Comparison of ENCODE assay signal across 36 cellular contexts in the genomic region with DNA sequence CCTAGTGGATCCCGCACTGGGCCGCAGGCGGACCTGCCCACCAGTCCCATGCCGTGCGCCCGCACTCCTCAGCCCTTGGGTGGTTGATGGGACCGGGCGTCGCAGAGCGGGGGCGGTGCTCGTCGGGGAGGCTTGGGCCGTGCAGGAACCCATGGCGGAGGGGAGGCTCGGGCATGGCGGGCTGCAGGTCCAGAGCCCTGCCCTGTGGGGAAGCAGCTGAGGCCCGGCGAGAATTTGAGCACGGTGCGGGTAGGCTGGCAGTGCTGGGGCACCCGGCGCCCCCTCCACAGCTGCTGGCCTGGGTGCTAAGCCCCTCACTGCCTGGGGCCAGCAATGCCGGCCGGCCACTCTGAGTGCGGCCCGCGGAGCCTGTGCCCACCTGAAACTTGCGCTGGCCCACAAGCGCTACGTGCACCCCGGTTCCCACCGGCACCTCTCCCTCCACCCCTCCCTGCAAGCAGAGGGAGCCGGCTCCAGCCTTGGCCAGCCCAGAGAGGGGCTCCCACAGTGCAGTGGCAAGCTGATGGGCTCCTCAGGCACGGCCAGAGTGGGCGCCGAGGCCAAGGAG.
"Had no signal": no experiment of that assay in that cellular context is flagged by ENCODE, and none has a peak within 500 bp of the region (broad histone marks: within the 10 kb centered on the region; RNA-seq: fewer than 3 reads in every experiment).

No MANE protein-coding gene starts in this region.

- H3K36me3 ChIP-seq: ascending aorta, cardiac muscle cell, MG63, Peyer's patch had no signal

- DNase-seq: activated CD4-positive, alpha-beta T cell treated with anti-CD3 and anti-CD28 coated beads for 1 hour; activated CD4-positive, alpha-beta T cell treated with anti-CD3 and anti-CD28 coated beads, Interleukin-2, amount 10 ng/mL, durations not matched to agents 24 days and 14 days; activated CD4-positive, alpha-beta T cell treated with anti-CD3 and anti-CD28 coated beads, Interleukin-2, amount 50 U/mL, for 4 hours; activated CD4-positive, CD25-positive, alpha-beta regulatory T cell; activated CD8-positive, alpha-beta T cell treated with anti-CD3 and anti-CD28 coated beads for 36 hours; activated effector memory CD4-positive, alpha-beta T cell treated with anti-CD3 and anti-CD28 coated beads, Interleukin-2, amount 50 U/mL, for 16 hours; activated naive CD4-positive, alpha-beta T cell; activated naive CD4-positive, alpha-beta T cell treated with anti-CD3 and anti-CD28 coated beads, Interleukin-2, amount 50 U/mL, for 16 hours; activated naive CD8-positive, alpha-beta T cell treated with anti-CD3 and anti-CD28 coated beads for 36 hours; activated T-cell treated with anti-CD3 and anti-CD28 coated beads, Interleukin-2, amount 50 U/mL, for 1 hour; activated T-cell treated with anti-CD3 and anti-CD28 coated beads, Interleukin-2, amount 50 U/mL, for 72 hours; amniotic stem cell; Kasumi-1; KBM-7; MG63; NCI-H1048; NCI-H1105 treated with DMSO at 0.1 percent for 48 hours; NCI-H1436; NCI-H1694; NCI-H1930; NCI-H2081 treated with DMSO at 0.1 percent for 48 hours; NCI-H345; NCI-H510A; NCI-H526; NCI-H748 treated with DMSO at 0.1 percent for 48 hours; NK-92 treated with Interleukin-12 subunit alpha and Interleukin-12 subunit beta, amount 100 ng/mL, for 24 hours; PC-3; Peyer's patch; RPMI8226; SW 1271; T-helper 2 cell; T-helper 9 cell had no signal

- H3K27ac ChIP-seq: ascending aorta, cardiac muscle cell, Peyer's patch, VCaP had no signal

- H3K9me3 ChIP-seq: ascending aorta, Peyer's patch had no signal

- H3K27me3 ChIP-seq: ascending aorta, cardiac muscle cell, MG63, Peyer's patch had no signal

- H3K4me3 ChIP-seq: ascending aorta, cardiac muscle cell, MG63, Peyer's patch had no signal

- ATAC-seq: activated CD8-positive, alpha-beta T cell treated with anti-CD3 and anti-CD28 coated beads for 36 hours; activated T-cell treated with anti-CD3 and anti-CD28 coated beads, Interleukin-2, amount 50 U/mL, for 72 hours; activated T-helper 17 cell treated with anti-CD3 and anti-CD28 coated beads, Interleukin-2, amount 50 U/mL, for 72 hours; PC-3 had no signal
